Comparison of ENCODE assay signal across 1 cellular context in genomic region chr14:71908141-71908540, GRCh38.
TF ChIP-seq lines count a peak whose summit lies in the region.

No MANE protein-coding gene starts in this region.

TF ChIP-seq in GM23338, 12 proteins besides CTCF, POLR2A, EP300 and RAD21 (continued from another document):
- TF ChIP-seq ZNF462 (CRISPR knock-in tag; IDR thresholded peaks at IDR 0.05): no peak
- no peak for TF ChIP-seq ETS1 (IDR thresholded peaks at IDR 0.05)
- no peak for TF ChIP-seq POLR2AphosphoS5 (IDR thresholded peaks at IDR 0.05; ENCODE audit: low read depth)
TF ChIP-seq in GM23338: peak in this region for 0.
